11 cellular contexts compared by ENCODE assay signal in genomic region chr2:133843551-133843950, GRCh38.
A peak's percentile ranks its signal among the peaks of the same experiment; 100 is the strongest.
DNase-seq lines count a peak whose midpoint lies in the region; ATAC-seq and TF ChIP-seq lines count a peak whose summit lies in the region.
"Had no signal": no experiment of that assay in that cellular context is flagged by ENCODE, and none has a peak within 500 bp of the region (broad histone marks: within the 10 kb centered on the region; RNA-seq: fewer than 3 reads in every experiment).

No MANE protein-coding gene starts in this region.

- TF ChIP-seq POLR2A in breast epithelium (IDR thresholded peaks at IDR 0.05) = no peak

- H3K4me1 ChIP-seq in mammary epithelial cell (ENCODE audit: insufficient read depth, low read length) (peaks cover 15% of the 10 kb centered on the region), breast epithelium (no peaks in the 10 kb centered on the region), PC-9 (replicated peaks; ENCODE audit: insufficient read depth) (no peaks in the 10 kb centered on the region)
- H3K4me1 ChIP-seq: Caco-2 had no signal

- H3K79me2 ChIP-seq in mammary epithelial cell (ENCODE audit: insufficient read depth, low read length) (no peaks in the 10 kb centered on the region), PC-9 (ENCODE audit: low read depth) (no peaks in the 10 kb centered on the region)

- H3K27me3 Mint-ChIP-seq in T-helper 17 cell = peaks cover 33% of the 10 kb centered on the region
- H3K27me3 Mint-ChIP-seq in glutamatergic neuron (ENCODE audit: unreplicated experiment) = peaks cover 14% of the 10 kb centered on the region

- intact Hi-C loops in mammary epithelial cell (cut with micrococcal nuclease) = loop anchor here (5.0 kb wide), 2 partner anchors 486 to 646 kb away; no protein-coding TSS in a partner anchor
- intact Hi-C loops in breast epithelium (cut with DNase I; ENCODE audit: low total_unique reads) = no loop called here
- intact Hi-C loops in PC-9 (cut with micrococcal nuclease; ENCODE audit: unreplicated experiment) = loop anchor here (5.0 kb wide), 1 partner anchor 326 kb away; no protein-coding TSS in a partner anchor

- BruUV-seq in mammary epithelial cell (replicated peaks; lab: Mats Ljungman, UMichigan) (no TSS peak), PC-9 (replicated peaks; lab: Mats Ljungman, UMichigan) (no TSS peak)

- H3K4me3 ChIP-seq in mammary epithelial cell (replicated peaks in 1 of 3; ENCODE audit: insufficient read depth in 1 of 3, low read depth in 2 of 3, low read length in 3 of 3) (no peak overlapping the region), breast epithelium (no peak overlapping the region), PC-9 (no peak overlapping the region)

- no peaks in the 10 kb centered on the region for H4K20me1 ChIP-seq in mammary epithelial cell (ENCODE audit: insufficient read depth, low read length)
- H4K20me1 ChIP-seq in PC-9 (ENCODE audit: insufficient read depth) = no peaks in the 10 kb centered on the region

- CTCF ChIA-PET in mammary epithelial cell (lab: Charles Lee; ENCODE audit: low non-redundant PET) = interaction anchor here (0.6 kb wide), 4 partner anchors 368 to 1296 kb away, joined by 4 to 9 read pairs (median 6); no protein-coding TSS in a partner anchor
- CTCF ChIA-PET in PC-9 (lab: Charles Lee) = no interaction called here

- peaks cover 15% of the 10 kb centered on the region for H3K9me3 Mint-ChIP-seq in glutamatergic neuron (ENCODE audit: unreplicated experiment)

- in situ Hi-C loops in mammary epithelial cell (cut with MboI; ENCODE audit: low sequenced_read_pairs in 2 of 2) = no loop called here

- no peak for ATAC-seq in T-helper 17 cell

- H3K36me3 Mint-ChIP-seq in T-helper 17 cell (ENCODE audit: low read depth) (no peaks in the 10 kb centered on the region), glutamatergic neuron (ENCODE audit: unreplicated experiment) (peaks cover 4% of the 10 kb centered on the region)

- H3K27ac ChIP-seq in mammary epithelial cell (ENCODE audit: insufficient read depth, low read depth, low read length) = no peak overlapping the region
- no peak overlapping the region for H3K27ac ChIP-seq in breast epithelium
- no peak overlapping the region for H3K27ac ChIP-seq in PC-9

- POLR2A ChIA-PET in PC-9 (lab: Charles Lee; ENCODE audit: unreplicated experiment) = no interaction called here

- TF ChIP-seq CTCF in mammary epithelial cell (conservative IDR thresholded peaks at IDR 0.05 in 1 of 2, IDR thresholded peaks at IDR 0.05 in 1 of 2; ENCODE audit: extremely low read depth in 1 of 2, insufficient read depth in 1 of 2, low read depth in 1 of 2, low read length in 2 of 2) (no peak), breast epithelium (IDR thresholded peaks at IDR 0.05) (no peak), glutamatergic neuron (IDR thresholded peaks at IDR 0.05; ENCODE audit: partially characterized antibody, unreplicated experiment) (no peak), PC-9 (conservative IDR thresholded peaks at IDR 0.05) (no peak)

- DNase-seq in mammary epithelial cell (peak; percentile 70), breast epithelium (ENCODE audit: low spot score in 2 of 2) (no peak), T-helper 17 cell (no peak), glutamatergic neuron (peak; percentile 31), putamen (ENCODE audit: low spot score) (no peak), DMS53 treated with DMSO at 0.1 percent for 48 hours (lab: John Stamatoyannopoulos, UW; ENCODE audit: unreplicated experiment) (no peak), PC-9 (no peak), DMS 273 (lab: John Stamatoyannopoulos, UW; ENCODE audit: unreplicated experiment) (no peak)
- DNase-seq: GDM1 had no signal

- H3K4me2 ChIP-seq in mammary epithelial cell (ENCODE audit: insufficient read depth, low read depth, low read length) = no peak overlapping the region
- H3K4me2 ChIP-seq in PC-9 = no peak overlapping the region
- H3K4me2 ChIP-seq: SK-N-SH had no signal

- H3K4me1 Mint-ChIP-seq in T-helper 17 cell = peaks cover 8% of the 10 kb centered on the region
- peaks cover 35% of the 10 kb centered on the region for H3K4me1 Mint-ChIP-seq in glutamatergic neuron (ENCODE audit: low read depth, unreplicated experiment)

- no peaks in the 10 kb centered on the region for H3K36me3 ChIP-seq in mammary epithelial cell (ENCODE audit: insufficient read depth, low read length)
- no peaks in the 10 kb centered on the region for H3K36me3 ChIP-seq in breast epithelium
- H3K36me3 ChIP-seq in PC-9 (ENCODE audit: low read depth) = no peaks in the 10 kb centered on the region

- no peaks in the 10 kb centered on the region for H3K9me2 ChIP-seq in PC-9 (ENCODE audit: insufficient read depth)
- H3K9me2 ChIP-seq: SK-N-SH had no signal

- no peaks in the 10 kb centered on the region for H3F3A ChIP-seq in PC-9 (ENCODE audit: insufficient read depth, low read depth)

- H2AFZ ChIP-seq in mammary epithelial cell (ENCODE audit: low read depth, low read length) (no peak overlapping the region), PC-9 (no peak overlapping the region)

- H3K27me3 ChIP-seq in mammary epithelial cell (ENCODE audit: insufficient read depth, low read length) = no peaks in the 10 kb centered on the region
- H3K27me3 ChIP-seq in breast epithelium = no peaks in the 10 kb centered on the region
- peaks cover 7% of the 10 kb centered on the region; the same call in 1 of the 2 replicates for H3K27me3 ChIP-seq in PC-9 (ENCODE audit: insufficient read depth, low read depth)

- H3K27ac Mint-ChIP-seq in T-helper 17 cell (peak overlapping the region; percentile 16), glutamatergic neuron (ENCODE audit: unreplicated experiment) (no peak overlapping the region)

- WGBS in mammary epithelial cell (ENCODE audit: low coverage, missing lambda C conversion rate) = 88% methylated on average over 6 of the region's 6 CpGs

- H3K4me3 Mint-ChIP-seq in T-helper 17 cell (no peak overlapping the region), glutamatergic neuron (ENCODE audit: unreplicated experiment) (no peak overlapping the region)

- no peak overlapping the region for H3K9ac ChIP-seq in mammary epithelial cell (ENCODE audit: insufficient read depth, low read length)

- dilution Hi-C loops in mammary epithelial cell (cut with HindIII; ENCODE audit: low sequenced_read_pairs) = no loop called here

- H3K9me3 ChIP-seq in mammary epithelial cell (replicated peaks; ENCODE audit: insufficient read depth, low read length) (no peaks in the 10 kb centered on the region), breast epithelium (no peaks in the 10 kb centered on the region), T-helper 17 cell (ENCODE audit: control insufficient read depth, low read length, poor library complexity, severe bottlenecking) (no peaks in the 10 kb centered on the region), PC-9 (ENCODE audit: insufficient read depth, low read depth) (no peaks in the 10 kb centered on the region)
- H3K9me3 ChIP-seq: Caco-2, SK-N-SH had no signal

Comparison
In these comparisons a context has a peak if more than half of its experiments do, and no peak if none do; other contexts are left out.
1. DNase-seq: peak in mammary epithelial cell (single experiment) and glutamatergic neuron (single experiment); none in breast epithelium (0 of 2), T-helper 17 cell (0 of 3), putamen (single experiment), DMS53 treated with DMSO at 0.1 percent for 48 hours (single experiment), PC-9 (0 of 2) and DMS 273 (single experiment).